ENCODE assay signal across 11 cellular contexts in the genomic region with DNA sequence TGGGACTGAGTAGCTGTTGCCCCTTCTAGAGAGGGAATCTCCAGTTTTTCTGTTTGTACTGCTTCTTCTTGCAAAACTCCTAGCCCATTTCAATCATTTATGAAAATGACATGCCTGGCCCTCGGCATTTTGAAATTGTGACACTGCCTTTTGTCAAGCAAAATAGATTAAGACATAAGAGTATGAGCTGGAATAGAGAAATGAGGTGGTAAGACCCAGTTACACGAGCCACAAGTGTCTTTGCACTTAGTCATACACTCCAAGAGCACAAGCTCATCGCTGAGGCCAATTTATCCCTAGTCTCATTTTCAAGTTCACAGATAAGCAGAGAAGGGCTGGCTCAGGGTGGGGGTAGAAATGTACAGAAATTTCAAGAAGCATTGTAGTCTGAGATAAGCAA. TPM values are rescaled to one million over a fixed set of nuclear protein-coding genes. Genes with fewer than 3 reads are reported as not detected.
A peak's percentile ranks its signal among the peaks of the same experiment; 100 is the strongest.
DNase-seq lines count a peak whose midpoint lies in the region; ATAC-seq lines count a peak whose summit lies in the region.
"Had no signal": no experiment of that assay in that cellular context is flagged by ENCODE, and none has a peak within 500 bp of the region (broad histone marks: within the 10 kb centered on the region; RNA-seq: fewer than 3 reads in every experiment).

No MANE protein-coding gene starts in this region.

- peaks cover 9% of the 10 kb centered on the region for H3K79me1 ChIP-seq in trophoblast cell (ENCODE audit: low read length)

- H3K14ac ChIP-seq in trophoblast cell (ENCODE audit: low read length), result no peak overlapping the region

- no peak overlapping the region for H2BK120ac ChIP-seq in trophoblast cell (ENCODE audit: insufficient read depth, low read length, poor library complexity)

- H2BK5ac ChIP-seq in trophoblast cell (ENCODE audit: low read depth, low read length, poor library complexity), result no peak overlapping the region

- H3K27ac ChIP-seq in epithelial cell of prostate (peak overlapping the region; percentile 68), trophoblast cell (ENCODE audit: low read depth, low read length) (peak overlapping the region; percentile 93)
- H3K27ac ChIP-seq: pancreas had no signal

- H4K8ac ChIP-seq in trophoblast cell (ENCODE audit: low read depth, low read length), result no peak overlapping the region

- H2AFZ ChIP-seq in trophoblast cell (ENCODE audit: insufficient read depth, low read length, poor library complexity), result no peak overlapping the region

- H3K4me1 ChIP-seq in trophoblast cell (ENCODE audit: control insufficient read depth in 1 of 2, insufficient read depth in 2 of 2, low read length in 2 of 2), result peaks cover 18 to 19% of the 10 kb centered on the region in 2 experiments
- H3K4me1 ChIP-seq: pancreas had no signal

- no peak overlapping the region for H3K4me3 ChIP-seq in trophoblast cell (ENCODE audit: low read depth, low read length)
- H3K4me3 ChIP-seq: pancreas had no signal

- DNase-seq in GM04504 (ENCODE audit: low read depth), result peak; percentile 50
- DNase-seq in OCI-M1 (lab: John Stamatoyannopoulos, UW), result peak; percentile 62
- peak; percentile 41 for DNase-seq in epithelial cell of prostate (ENCODE audit: low read depth, low spot score)
- DNase-seq in trophoblast cell, result peak; percentile 87 to 96
- no peak for DNase-seq in activated CD4-positive, alpha-beta T cell treated with anti-CD3 and anti-CD28 coated beads, Interleukin-2, amount 50 U/mL, for 4 hours
- DNase-seq in HUDEP-2 (lab: John Stamatoyannopoulos, UW; ENCODE audit: unreplicated experiment in 76 of 76), result no peak
- no peak for DNase-seq in mucosa of gallbladder (ENCODE audit: low spot score)
- DNase-seq: activated T-cell treated with anti-CD3 and anti-CD28 coated beads, Interleukin-2, amount 50 U/mL, for 1 hour; cortex of kidney; pancreas had no signal

- ATAC-seq in HG03521 (IDR thresholded peaks at IDR 0.05; ENCODE audit: unreplicated experiment), result no peak

- H3K36me3 ChIP-seq in trophoblast cell (ENCODE audit: control insufficient read depth in 1 of 2, insufficient read depth in 2 of 2, low read length in 2 of 2), result no peaks in the 10 kb centered on the region
- H3K36me3 ChIP-seq: pancreas had no signal

- H3K27me3 ChIP-seq in trophoblast cell (ENCODE audit: insufficient read depth, low read length), result no peaks in the 10 kb centered on the region
- H3K27me3 ChIP-seq: pancreas had no signal

- H4K91ac ChIP-seq in trophoblast cell (ENCODE audit: low read depth, low read length), result no peak overlapping the region

- no peak overlapping the region for H3K9ac ChIP-seq in trophoblast cell (ENCODE audit: low read length)

- no peak overlapping the region for H3K23ac ChIP-seq in trophoblast cell (ENCODE audit: low read length)

- no peak overlapping the region for H3K4ac ChIP-seq in trophoblast cell (ENCODE audit: low read depth, low read length)

- no peak overlapping the region for H4K12ac ChIP-seq in trophoblast cell (ENCODE audit: low read depth, low read length)

- no peaks in the 10 kb centered on the region for H3K9me3 ChIP-seq in trophoblast cell (ENCODE audit: insufficient read depth, low read depth, low read length)
- H3K9me3 ChIP-seq: pancreas had no signal

- no peak overlapping the region for H2BK12ac ChIP-seq in trophoblast cell (ENCODE audit: low read length)

- no peak overlapping the region for H3K18ac ChIP-seq in trophoblast cell (ENCODE audit: low read length)

- no peak overlapping the region for H2AK5ac ChIP-seq in trophoblast cell (ENCODE audit: low read length)

- peaks cover 2% of the 10 kb centered on the region for H3K79me2 ChIP-seq in trophoblast cell (ENCODE audit: control insufficient read depth, insufficient read depth, low read length, poor library complexity)

- H3K4me2 ChIP-seq in trophoblast cell (ENCODE audit: low read length), result peak overlapping the region; percentile 39

- WGBS in trophoblast cell (ENCODE audit: extremely low coverage, insufficient coverage, insufficient read length), result no CpG with 5 or more reads among the region's 3 CpGs

RNA-seq across cellular contexts. Expression of a gene that starts 40.6 kb away (rescaled TPM):
- 18.6 and 19.9 TPM in 2 replicates for polyA plus RNA-seq in trophoblast cell (2013)
- total RNA-seq in mucosa of gallbladder, result 81.3 TPM

Comparison
In these comparisons a context has a peak if more than half of its experiments do, and no peak if none do; other contexts are left out.
1. DNase-seq: peak in GM04504 (single experiment), OCI-M1 (single experiment), epithelial cell of prostate (single experiment) and trophoblast cell (2 of 2); none in activated CD4-positive, alpha-beta T cell treated with anti-CD3 and anti-CD28 coated beads, Interleukin-2, amount 50 U/mL, for 4 hours (0 of 2), HUDEP-2 (0 of 76) and mucosa of gallbladder (single experiment).